ENCODE assay signal across 27 cellular contexts in the genomic region with DNA sequence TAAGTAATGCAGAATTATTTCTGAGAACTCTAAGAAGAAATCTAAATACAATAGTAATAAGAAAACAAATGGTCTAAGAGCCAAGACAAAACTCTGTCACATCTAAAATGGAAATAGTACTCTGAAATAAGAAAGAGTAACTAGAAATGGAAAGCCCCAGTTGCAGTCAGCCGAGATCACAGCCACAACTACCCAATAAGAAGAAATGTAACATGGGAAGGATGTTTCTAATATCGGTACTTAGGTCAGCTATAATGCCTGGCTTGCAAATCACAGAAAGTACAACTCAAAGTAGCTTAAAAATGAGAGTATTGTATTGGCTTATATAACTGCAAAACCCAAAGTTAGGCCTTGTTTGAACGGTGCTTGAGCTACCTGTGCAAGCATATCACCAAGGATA. TPM values are rescaled to one million over a fixed set of nuclear protein-coding genes. Genes with fewer than 3 reads are reported as not detected.
DNase-seq lines count a peak whose midpoint lies in the region; ATAC-seq and TF ChIP-seq lines count a peak whose summit lies in the region.
"Had no signal": no experiment of that assay in that cellular context is flagged by ENCODE, and none has a peak within 500 bp of the region (broad histone marks: within the 10 kb centered on the region; RNA-seq: fewer than 3 reads in every experiment).

No MANE protein-coding gene starts in this region.

- H2AFZ ChIP-seq in MM.1S (ENCODE audit: low read length), result 0 out of 2 replicates have a peak overlapping the region, but pooled peaks have one; percentile 10

- H3K27me3 ChIP-seq in MM.1S (replicated peaks; ENCODE audit: insufficient read depth, low read length), result no peaks in the 10 kb centered on the region
- no peaks in the 10 kb centered on the region for H3K27me3 ChIP-seq in MG63
- H3K27me3 ChIP-seq: BLaER1, testis, uterus had no signal

- H3K27me3 Mint-ChIP-seq in activated CD8-positive, alpha-beta memory T cell treated with anti-CD3 and anti-CD28 coated beads, Interleukin-2, amount 10 ng/mL, durations not matched to agents 7 days and 5 days, result no peaks in the 10 kb centered on the region
- H3K27me3 Mint-ChIP-seq: activated CD4-positive, alpha-beta memory T cell treated with anti-CD3 and anti-CD28 coated beads for 36 hours; brain had no signal

- no peaks in the 10 kb centered on the region for H3F3A ChIP-seq in MM.1S (ENCODE audit: insufficient read depth, low read length)

- H3K27ac Mint-ChIP-seq in activated CD8-positive, alpha-beta memory T cell treated with anti-CD3 and anti-CD28 coated beads, Interleukin-2, amount 10 ng/mL, durations not matched to agents 7 days and 5 days, result no peak overlapping the region
- H3K27ac Mint-ChIP-seq: activated CD4-positive, alpha-beta memory T cell treated with anti-CD3 and anti-CD28 coated beads for 36 hours; brain; T-helper 2 cell treated with Interferon-gamma antibody and Interleukin-4, amounts not matched to agents 5 μg/mL and 100 μg/mL, for 36 hours had no signal

- no peak overlapping the region for H3K27ac ChIP-seq in MM.1S (ENCODE audit: low read length)
- H3K27ac ChIP-seq: BLaER1, skin epidermis, testis, uterus had no signal

- H3K4me1 Mint-ChIP-seq in activated CD8-positive, alpha-beta memory T cell treated with anti-CD3 and anti-CD28 coated beads, Interleukin-2, amount 10 ng/mL, durations not matched to agents 7 days and 5 days, result no peaks in the 10 kb centered on the region
- H3K4me1 Mint-ChIP-seq: brain had no signal

- no peaks in the 10 kb centered on the region for H3K9me2 ChIP-seq in MM.1S (replicated peaks; ENCODE audit: insufficient read depth, low read length)

- no peaks in the 10 kb centered on the region for H3K4me1 ChIP-seq in MM.1S (ENCODE audit: low read length)
- H3K4me1 ChIP-seq: BLaER1, testis, uterus had no signal

- peak; percentile 29 for DNase-seq in GM13977 (ENCODE audit: low spot score)
- peak; percentile 65 for DNase-seq in MM.1S
- DNase-seq in MG63, result no peak
- DNase-seq in activated CD8-positive, alpha-beta memory T cell treated with anti-CD3 and anti-CD28 coated beads, Interleukin-2, amount 10 ng/mL, durations not matched to agents 7 days and 5 days, result no peak
- DNase-seq in activated CD4-positive, alpha-beta T cell treated with anti-CD3 and anti-CD28 coated beads, Interleukin-2, amount 50 U/mL, for 48 hours, result no peak
- no peak for DNase-seq in activated T-cell treated with anti-CD3 and anti-CD28 coated beads for 4 hours
- DNase-seq: activated CD4-positive, alpha-beta memory T cell treated with anti-CD3 and anti-CD28 coated beads for 36 hours; activated gamma-delta T cell treated with Interleukin-2 at 50 U/mL for 16 hours; Caco-2; DND-41; effector memory CD4-positive, alpha-beta T cell; KG1; MV-4-11; NCI-H1694 treated with DMSO at 0.1 percent for 48 hours; NCI-H526 treated with DMSO at 0.1 percent for 48 hours; stimulated activated CD4-positive, alpha-beta T cell treated with anti-CD3 and anti-CD28 coated beads, Interleukin-2, amount 100 ng/mL, for 24 hours; stimulated activated naive CD4-positive, alpha-beta T cell; testis; uterus had no signal

- H3K4me2 ChIP-seq in MM.1S (ENCODE audit: low read depth, low read length), result no peak overlapping the region
- H3K4me2 ChIP-seq: BLaER1 had no signal

- no peak for TF ChIP-seq CTCF in GM13977 (IDR thresholded peaks at IDR 0.05; ENCODE audit: extremely low read depth, insufficient read depth, missing control alignments)
- no peak for TF ChIP-seq CTCF in MM.1S (IDR thresholded peaks at IDR 0.05; ENCODE audit: low read length)

- no peak overlapping the region for H3K4me3 ChIP-seq in MM.1S (ENCODE audit: low read length)
- H3K4me3 ChIP-seq in MG63, result no peak overlapping the region
- H3K4me3 ChIP-seq: BLaER1, lung, skin epidermis, testis, uterus had no signal

- H3K36me3 Mint-ChIP-seq in activated CD8-positive, alpha-beta memory T cell treated with anti-CD3 and anti-CD28 coated beads, Interleukin-2, amount 10 ng/mL, durations not matched to agents 7 days and 5 days, result no peaks in the 10 kb centered on the region
- H3K36me3 Mint-ChIP-seq: activated CD4-positive, alpha-beta memory T cell treated with anti-CD3 and anti-CD28 coated beads for 36 hours; brain had no signal

- no peaks in the 10 kb centered on the region for H4K20me1 ChIP-seq in MM.1S (ENCODE audit: insufficient read depth, low read length)
- H4K20me1 ChIP-seq: BLaER1 had no signal

- H3K9me3 Mint-ChIP-seq in activated CD8-positive, alpha-beta memory T cell treated with anti-CD3 and anti-CD28 coated beads, Interleukin-2, amount 10 ng/mL, durations not matched to agents 7 days and 5 days (ENCODE audit: low read depth), result no peaks in the 10 kb centered on the region
- H3K9me3 Mint-ChIP-seq: activated CD4-positive, alpha-beta memory T cell treated with anti-CD3 and anti-CD28 coated beads for 36 hours; T-helper 2 cell treated with Interferon-gamma antibody and Interleukin-4, amounts not matched to agents 5 μg/mL and 100 μg/mL, for 36 hours had no signal

- H3K9ac ChIP-seq in MM.1S (ENCODE audit: low read length), result no peak overlapping the region
- H3K9ac ChIP-seq: BLaER1 had no signal

- peak; percentile 79 for ATAC-seq in GM18873 (IDR thresholded peaks at IDR 0.05; ENCODE audit: low FRiP score, unreplicated experiment)
- peak; percentile 87 for ATAC-seq in HG02870 (IDR thresholded peaks at IDR 0.05; ENCODE audit: unreplicated experiment)
- no peak for ATAC-seq in activated CD8-positive, alpha-beta memory T cell treated with anti-CD3 and anti-CD28 coated beads, Interleukin-2, amount 10 ng/mL, durations not matched to agents 7 days and 5 days
- ATAC-seq: esophagus mucosa had no signal

- H3K36me3 ChIP-seq in MM.1S (replicated peaks; ENCODE audit: insufficient read depth, low read length), result no peaks in the 10 kb centered on the region
- H3K36me3 ChIP-seq in MG63, result no peaks in the 10 kb centered on the region; the same call in 1 of the 2 replicates
- H3K36me3 ChIP-seq: BLaER1, uterus had no signal

- H3K4me3 Mint-ChIP-seq in activated CD8-positive, alpha-beta memory T cell treated with anti-CD3 and anti-CD28 coated beads, Interleukin-2, amount 10 ng/mL, durations not matched to agents 7 days and 5 days, result no peak overlapping the region
- H3K4me3 Mint-ChIP-seq: activated CD4-positive, alpha-beta memory T cell treated with anti-CD3 and anti-CD28 coated beads for 36 hours; brain; T-helper 2 cell treated with Interferon-gamma antibody and Interleukin-4, amounts not matched to agents 5 μg/mL and 100 μg/mL, for 36 hours had no signal

- no peaks in the 10 kb centered on the region for H3K79me2 ChIP-seq in MM.1S (ENCODE audit: low read length)

- H3K9me3 ChIP-seq in MM.1S (replicated peaks; ENCODE audit: insufficient read depth, low read length) (no peaks in the 10 kb centered on the region), MG63 (peaks cover 2% of the 10 kb centered on the region; the same call in 1 of the 2 replicates)
- H3K9me3 ChIP-seq: BLaER1, Caco-2, testis, uterus had no signal

- in situ Hi-C loops in GM13977 (cut with MboI; ENCODE audit: low pct_unique_long_range_greater_than_20kb, low sequenced_read_pairs, unreplicated experiment), result no loop called here

- CTCF ChIA-PET in activated CD8-positive, alpha-beta memory T cell treated with anti-CD3 and anti-CD28 coated beads, Interleukin-2, amount 10 ng/mL, durations not matched to agents 7 days and 5 days (lab: Charles Lee), result no interaction called here

RNA-seq across cellular contexts. Expression of gene USP25, which starts 58.6 kb away (rescaled TPM):
- 16.4 and 25.1 TPM in 2 replicates for total RNA-seq in MG63 (2014; rRNA removed; shearing (Covaris generic); ENCODE audit: low replicate concordance)
- total RNA-seq in activated CD8-positive, alpha-beta memory T cell treated with anti-CD3 and anti-CD28 coated beads, Interleukin-2, amount 10 ng/mL, durations not matched to agents 7 days and 5 days, result 10 to 100 TPM; 43.2 to 58.0 TPM

Comparison
In these comparisons a context has a peak if more than half of its experiments do, and no peak if none do; other contexts are left out.
1. DNase-seq: peak in GM13977 (single experiment) and MM.1S (single experiment); none in MG63 (single experiment), activated CD8-positive, alpha-beta memory T cell treated with anti-CD3 and anti-CD28 coated beads, Interleukin-2, amount 10 ng/mL, durations not matched to agents 7 days and 5 days (single experiment), activated CD4-positive, alpha-beta T cell treated with anti-CD3 and anti-CD28 coated beads, Interleukin-2, amount 50 U/mL, for 48 hours (0 of 2) and activated T-cell treated with anti-CD3 and anti-CD28 coated beads for 4 hours (single experiment).